In genomic region chr17:18089613-18090012, GRCh38 we compare ENCODE assay signal across 1 cellular context.
A peak's percentile ranks its signal among the peaks of the same experiment; 100 is the strongest.
TF ChIP-seq lines count a peak whose summit lies in the region.

No MANE protein-coding gene starts in this region.

TF ChIP-seq in H1, 55 proteins besides CTCF, POLR2A, EP300 and RAD21:
- TF ChIP-seq KDM1A (IDR thresholded peaks at IDR 0.05; ENCODE audit: borderline replicate concordance, low read length) (0 out of 2 replicates have a peak, but pooled peaks have one; percentile 20), CHD7 (IDR thresholded peaks at IDR 0.05; ENCODE audit: insufficient replicate concordance, low read length) (no peak), CREB1 (IDR thresholded peaks at IDR 0.05) (no peak), BCL11A (IDR thresholded peaks at IDR 0.05; ENCODE audit: low read depth in 2 of 2, low read length in 2 of 2) (no peak), RBBP5 (IDR thresholded peaks at IDR 0.05; ENCODE audit: borderline replicate concordance, low read depth, low read length) (no peak), SP4 (IDR thresholded peaks at IDR 0.05; ENCODE audit: low read length) (no peak), ASH2L (IDR thresholded peaks at IDR 0.05; ENCODE audit: low read length) (no peak), POLR2AphosphoS5 (IDR thresholded peaks at IDR 0.05; ENCODE audit: low read depth, low read length) (no peak)
